ENCODE assay signal across 6 cellular contexts in the genomic region with DNA sequence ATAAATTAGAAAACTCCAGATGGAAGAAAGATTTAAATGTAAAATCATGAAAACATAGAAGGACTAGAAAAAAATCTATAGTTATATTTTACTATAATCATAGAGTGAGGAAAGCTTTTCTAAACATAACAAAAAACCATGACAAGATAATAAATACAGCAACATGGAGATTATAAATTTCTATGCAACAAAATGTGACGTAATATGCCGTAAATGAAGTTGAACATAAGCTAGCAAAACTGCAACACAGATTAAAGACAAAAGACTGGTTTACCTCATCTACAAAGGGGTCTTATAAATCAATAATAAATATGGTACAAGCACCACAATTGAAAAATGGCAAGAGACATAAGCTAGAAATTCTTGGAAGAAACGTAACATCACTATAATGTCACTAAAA.
"Had no signal": no experiment of that assay in that cellular context is flagged by ENCODE, and none has a peak within 500 bp of the region (broad histone marks: within the 10 kb centered on the region; RNA-seq: fewer than 3 reads in every experiment).

No MANE protein-coding gene starts in this region.

- H3K4me3 ChIP-seq: K562 had no signal

- DNase-seq: IMR-90, KBM-7, KG1 had no signal

- ATAC-seq: K562 had no signal

- H3K27ac ChIP-seq: HL-60 had no signal

- FAIRE-seq: HTR-8/SVneo, K562 had no signal
